ENCODE assay signal across 8 cellular contexts in genomic region chr3:155743616-155744015, GRCh38. TPM values are rescaled to one million over a fixed set of nuclear protein-coding genes. Genes with fewer than 3 reads are reported as not detected.
DNase-seq lines count a peak whose midpoint lies in the region; ATAC-seq and TF ChIP-seq lines count a peak whose summit lies in the region.

No MANE protein-coding gene starts in this region.

- no peaks in the 10 kb centered on the region for H3K36me3 ChIP-seq in CD4-positive, alpha-beta memory T cell (ENCODE audit: insufficient read depth, low read length)
- no peaks in the 10 kb centered on the region for H3K36me3 ChIP-seq in MG63
- H3K36me3 ChIP-seq in duodenal mucosa (ENCODE audit: control insufficient read depth in 1 of 2, insufficient read depth in 2 of 2, low read length in 2 of 2): no peaks in the 10 kb centered on the region
- no peaks in the 10 kb centered on the region for H3K36me3 ChIP-seq in neural progenitor cell

- peak overlapping the region; percentile 89 for H3K4me2 ChIP-seq in neural progenitor cell

- peak overlapping the region; percentile 63 to 76 for H3K4me3 ChIP-seq in CD4-positive, alpha-beta memory T cell (ENCODE audit: low read length in 2 of 2)
- H3K4me3 ChIP-seq in MG63: peak overlapping the region; percentile 54
- H3K4me3 ChIP-seq in duodenal mucosa (ENCODE audit: low read depth in 1 of 2, low read length in 2 of 2): peak overlapping the region; percentile 79 to 87
- peak overlapping the region; percentile 93 for H3K4me3 ChIP-seq in neural progenitor cell

- H3K36me3 Mint-ChIP-seq in CD4-positive, alpha-beta memory T cell: no peaks in the 10 kb centered on the region
- H3K36me3 Mint-ChIP-seq in neural progenitor cell: peaks cover 9% of the 10 kb centered on the region

- intact Hi-C loops in CD4-positive, alpha-beta memory T cell (cut with micrococcal nuclease): loop anchor here (2.0 kb wide), 1 partner anchor 127 kb away; the partner anchor contains the start of gene GMPS

- H3F3A ChIP-seq in neural progenitor cell (ENCODE audit: low read depth): peaks cover 49% of the 10 kb centered on the region

- ATAC-seq in HG02798 (IDR thresholded peaks at IDR 0.05; ENCODE audit: poor library complexity, unreplicated experiment): no peak

- H3K9ac ChIP-seq in duodenal mucosa (ENCODE audit: low read depth in 1 of 2, low read length in 2 of 2) (peak overlapping the region; percentile 70 to 80), neural progenitor cell (peak overlapping the region; percentile 42)

- peak overlapping the region; percentile 89 to 95 (median 91) for H3K4me3 Mint-ChIP-seq in CD4-positive, alpha-beta memory T cell
- peak overlapping the region; percentile 99 for H3K4me3 Mint-ChIP-seq in neural progenitor cell

- POLR2A ChIA-PET in CD4-positive, alpha-beta memory T cell (lab: Charles Lee; ENCODE audit: partially characterized antibody): no interaction called here

- peaks cover 61% of the 10 kb centered on the region for H3K79me2 ChIP-seq in neural progenitor cell (ENCODE audit: low read depth)

- H3K27me3 Mint-ChIP-seq in CD4-positive, alpha-beta memory T cell: peaks cover 30 to 34% of the 10 kb centered on the region in 2 donors
- H3K27me3 Mint-ChIP-seq in neural progenitor cell (ENCODE audit: insufficient read depth, low read depth): no peaks in the 10 kb centered on the region

- peaks cover 22% of the 10 kb centered on the region for H3K4me1 ChIP-seq in CD4-positive, alpha-beta memory T cell (ENCODE audit: insufficient read depth, low read length)
- peaks cover 7 to 10% of the 10 kb centered on the region in 2 donors for H3K4me1 ChIP-seq in duodenal mucosa (ENCODE audit: control insufficient read depth in 1 of 2, insufficient read depth in 2 of 2, low read length in 2 of 2)
- H3K4me1 ChIP-seq in neural progenitor cell: peaks cover 68% of the 10 kb centered on the region

- no peaks in the 10 kb centered on the region for H3K9me3 Mint-ChIP-seq in CD4-positive, alpha-beta memory T cell
- peaks cover 2% of the 10 kb centered on the region for H3K9me3 Mint-ChIP-seq in neural progenitor cell

- peaks cover 10 to 29% (median 14%) of the 10 kb centered on the region in 4 donors for H3K4me1 Mint-ChIP-seq in CD4-positive, alpha-beta memory T cell
- peaks cover 76% of the 10 kb centered on the region for H3K4me1 Mint-ChIP-seq in neural progenitor cell

- no peak for TF ChIP-seq CTCF in neural progenitor cell (IDR thresholded peaks at IDR 0.05)

- CTCF ChIA-PET in CD4-positive, alpha-beta memory T cell (lab: Charles Lee; ENCODE audit: partially characterized antibody): no interaction called here

- H2AFZ ChIP-seq in neural progenitor cell (replicated peaks): peak overlapping the region; percentile 81

- peaks cover 18% of the 10 kb centered on the region for H3K27me3 ChIP-seq in CD4-positive, alpha-beta memory T cell (ENCODE audit: insufficient read depth, low read length)
- peaks cover 39% of the 10 kb centered on the region for H3K27me3 ChIP-seq in MG63
- H3K27me3 ChIP-seq in duodenal mucosa (ENCODE audit: control insufficient read depth in 1 of 2, insufficient read depth in 2 of 2, low read length in 2 of 2): no peaks in the 10 kb centered on the region
- no peaks in the 10 kb centered on the region for H3K27me3 ChIP-seq in neural progenitor cell

- peak overlapping the region in 2 of 7 donors; percentile 32 to 74 for H3K27ac Mint-ChIP-seq in CD4-positive, alpha-beta memory T cell
- H3K27ac Mint-ChIP-seq in neural progenitor cell: peak overlapping the region; percentile 98

- no peaks in the 10 kb centered on the region for H4K20me1 ChIP-seq in neural progenitor cell (ENCODE audit: low read depth)

- H3K27ac ChIP-seq in CD4-positive, alpha-beta memory T cell (ENCODE audit: low read depth, low read length): no peak overlapping the region
- H3K27ac ChIP-seq in duodenal mucosa (ENCODE audit: low read depth, low read length) (no peak overlapping the region), neural progenitor cell (no peak overlapping the region)

- H3K9me3 ChIP-seq in CD4-positive, alpha-beta memory T cell (ENCODE audit: control insufficient read depth in 1 of 2, low read length in 2 of 2): no peaks in the 10 kb centered on the region
- H3K9me3 ChIP-seq in MG63: no peaks in the 10 kb centered on the region
- H3K9me3 ChIP-seq in duodenal mucosa (ENCODE audit: control insufficient read depth in 1 of 2, low read length in 2 of 2): no peaks in the 10 kb centered on the region
- H3K9me3 ChIP-seq in neural progenitor cell (ENCODE audit: low read depth): no peaks in the 10 kb centered on the region

- peak in 2 of 5 donors; percentile 6 to 10 for DNase-seq in CD4-positive, alpha-beta memory T cell
- DNase-seq in MG63 (no peak), neural progenitor cell (ENCODE audit: low spot score) (no peak), mucosa of gallbladder (ENCODE audit: low spot score) (no peak), C1 segment of cervical spinal cord (lab: John Stamatoyannopoulos, UW) (no peak)
- no peak for DNase-seq in stimulated activated naive CD4-positive, alpha-beta T cell treated with Interleukin-2 at 50 U/mL for 16 hours (lab: John Stamatoyannopoulos, UW)

RNA-seq across cellular contexts. Expression of gene PLCH1, which starts 1.3 kb away (rescaled TPM):
- total RNA-seq in CD4-positive, alpha-beta memory T cell: not detected
- under 1 TPM in 1 of 2 donors, not detected in 1; 0.02 TPM for polyA plus RNA-seq in CD4-positive, alpha-beta memory T cell
- not detected in 2 replicates for total RNA-seq in MG63 (2014; rRNA removed; shearing (Covaris generic); ENCODE audit: low replicate concordance)
- total RNA-seq in neural progenitor cell (ENCODE audit: low replicate concordance) (28.8 and 32.0 TPM in 2 replicates), mucosa of gallbladder (8.0 TPM)
